2 cellular contexts compared by ENCODE assay signal in the genomic region with DNA sequence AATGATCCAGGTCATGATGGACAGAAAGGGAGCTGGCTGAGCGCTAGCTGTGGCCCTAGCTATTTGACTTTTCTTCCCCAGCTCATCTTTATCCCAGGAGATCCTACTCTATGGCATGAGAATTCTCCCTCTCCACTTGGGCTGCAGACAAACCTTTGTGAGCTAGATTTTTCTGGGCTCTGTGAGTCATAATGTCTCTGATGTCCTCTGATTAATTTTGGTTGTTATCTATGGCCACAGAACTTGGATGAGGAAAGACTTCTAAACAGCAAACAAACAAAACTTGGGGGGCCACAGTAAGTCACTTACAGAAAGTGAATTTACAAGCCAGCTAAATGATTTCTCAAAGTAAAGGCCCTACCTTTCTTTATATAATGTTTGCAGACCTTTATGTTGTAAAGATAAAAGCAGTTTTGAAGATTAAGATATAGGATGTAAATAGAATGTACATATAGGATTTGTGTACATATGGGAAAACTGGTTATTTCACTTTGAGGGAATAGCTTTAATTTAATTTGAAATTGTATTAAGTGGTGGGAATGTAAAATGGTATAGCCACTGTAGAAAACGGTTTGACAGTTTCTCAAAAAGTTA.
TF ChIP-seq lines count a peak whose summit lies in the region.

No MANE protein-coding gene starts in this region.

TF ChIP-seq in liver, 16 proteins besides CTCF, POLR2A, EP300 and RAD21:
- TF ChIP-seq MAX (IDR thresholded peaks at IDR 0.05) (no peak), EGR1 (IDR thresholded peaks at IDR 0.05; ENCODE audit: low read depth in 2 of 2) (no peak), SP1 (IDR thresholded peaks at IDR 0.05) (no peak)

TF ChIP-seq in HepG2, 621 proteins besides CTCF, POLR2A, EP300 and RAD21:
- TF ChIP-seq LBX2 (CRISPR knock-in tag; IDR thresholded peaks at IDR 0.05; ENCODE audit: borderline replicate concordance) (no peak), NFAT5 (CRISPR knock-in tag; IDR thresholded peaks at IDR 0.05) (no peak), NR3C1 (CRISPR knock-in tag; IDR thresholded peaks at IDR 0.05) (no peak), ZNF232 (CRISPR knock-in tag; IDR thresholded peaks at IDR 0.05; ENCODE audit: borderline replicate concordance) (no peak), KDM2A (CRISPR knock-in tag; IDR thresholded peaks at IDR 0.05; ENCODE audit: borderline replicate concordance, low read depth) (no peak), MTF2 (CRISPR knock-in tag; IDR thresholded peaks at IDR 0.05; ENCODE audit: borderline replicate concordance) (no peak)
- TF ChIP-seq, protein P1, sequence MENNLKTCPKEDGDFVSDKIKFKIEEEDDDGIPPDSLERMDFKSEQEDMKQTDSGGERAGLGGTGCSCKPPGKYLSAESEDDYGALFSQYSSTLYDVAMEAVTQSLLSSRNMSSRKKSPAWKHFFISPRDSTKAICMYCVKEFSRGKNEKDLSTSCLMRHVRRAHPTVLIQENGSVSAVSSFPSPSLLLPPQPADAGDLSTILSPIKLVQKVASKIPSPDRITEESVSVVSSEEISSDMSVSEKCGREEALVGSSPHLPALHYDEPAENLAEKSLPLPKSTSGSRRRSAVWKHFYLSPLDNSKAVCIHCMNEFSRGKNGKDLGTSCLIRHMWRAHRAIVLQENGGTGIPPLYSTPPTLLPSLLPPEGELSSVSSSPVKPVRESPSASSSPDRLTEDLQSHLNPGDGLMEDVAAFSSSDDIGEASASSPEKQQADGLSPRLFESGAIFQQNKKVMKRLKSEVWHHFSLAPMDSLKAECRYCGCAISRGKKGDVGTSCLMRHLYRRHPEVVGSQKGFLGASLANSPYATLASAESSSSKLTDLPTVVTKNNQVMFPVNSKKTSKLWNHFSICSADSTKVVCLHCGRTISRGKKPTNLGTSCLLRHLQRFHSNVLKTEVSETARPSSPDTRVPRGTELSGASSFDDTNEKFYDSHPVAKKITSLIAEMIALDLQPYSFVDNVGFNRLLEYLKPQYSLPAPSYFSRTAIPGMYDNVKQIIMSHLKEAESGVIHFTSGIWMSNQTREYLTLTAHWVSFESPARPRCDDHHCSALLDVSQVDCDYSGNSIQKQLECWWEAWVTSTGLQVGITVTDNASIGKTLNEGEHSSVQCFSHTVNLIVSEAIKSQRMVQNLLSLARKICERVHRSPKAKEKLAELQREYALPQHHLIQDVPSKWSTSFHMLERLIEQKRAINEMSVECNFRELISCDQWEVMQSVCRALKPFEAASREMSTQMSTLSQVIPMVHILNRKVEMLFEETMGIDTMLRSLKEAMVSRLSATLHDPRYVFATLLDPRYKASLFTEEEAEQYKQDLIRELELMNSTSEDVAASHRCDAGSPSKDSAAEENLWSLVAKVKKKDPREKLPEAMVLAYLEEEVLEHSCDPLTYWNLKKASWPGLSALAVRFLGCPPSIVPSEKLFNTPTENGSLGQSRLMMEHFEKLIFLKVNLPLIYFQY (CRISPR knock-in tag; IDR thresholded peaks at IDR 0.05; ENCODE audit: borderline replicate concordance), result no peak
- TF ChIP-seq, protein P2, sequence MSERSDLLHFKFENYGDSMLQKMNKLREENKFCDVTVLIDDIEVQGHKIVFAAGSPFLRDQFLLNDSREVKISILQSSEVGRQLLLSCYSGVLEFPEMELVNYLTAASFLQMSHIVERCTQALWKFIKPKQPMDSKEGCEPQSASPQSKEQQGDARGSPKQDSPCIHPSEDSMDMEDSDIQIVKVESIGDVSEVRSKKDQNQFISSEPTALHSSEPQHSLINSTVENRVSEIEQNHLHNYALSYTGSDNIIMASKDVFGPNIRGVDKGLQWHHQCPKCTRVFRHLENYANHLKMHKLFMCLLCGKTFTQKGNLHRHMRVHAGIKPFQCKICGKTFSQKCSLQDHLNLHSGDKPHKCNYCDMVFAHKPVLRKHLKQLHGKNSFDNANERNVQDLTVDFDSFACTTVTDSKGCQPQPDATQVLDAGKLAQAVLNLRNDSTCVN (CRISPR knock-in tag; IDR thresholded peaks at IDR 0.05; ENCODE audit: borderline replicate concordance), result no peak
- TF ChIP-seq, protein P3, sequence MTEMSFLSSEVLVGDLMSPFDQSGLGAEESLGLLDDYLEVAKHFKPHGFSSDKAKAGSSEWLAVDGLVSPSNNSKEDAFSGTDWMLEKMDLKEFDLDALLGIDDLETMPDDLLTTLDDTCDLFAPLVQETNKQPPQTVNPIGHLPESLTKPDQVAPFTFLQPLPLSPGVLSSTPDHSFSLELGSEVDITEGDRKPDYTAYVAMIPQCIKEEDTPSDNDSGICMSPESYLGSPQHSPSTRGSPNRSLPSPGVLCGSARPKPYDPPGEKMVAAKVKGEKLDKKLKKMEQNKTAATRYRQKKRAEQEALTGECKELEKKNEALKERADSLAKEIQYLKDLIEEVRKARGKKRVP (CRISPR knock-in tag; IDR thresholded peaks at IDR 0.05), result no peak
- TF ChIP-seq, protein P4, sequence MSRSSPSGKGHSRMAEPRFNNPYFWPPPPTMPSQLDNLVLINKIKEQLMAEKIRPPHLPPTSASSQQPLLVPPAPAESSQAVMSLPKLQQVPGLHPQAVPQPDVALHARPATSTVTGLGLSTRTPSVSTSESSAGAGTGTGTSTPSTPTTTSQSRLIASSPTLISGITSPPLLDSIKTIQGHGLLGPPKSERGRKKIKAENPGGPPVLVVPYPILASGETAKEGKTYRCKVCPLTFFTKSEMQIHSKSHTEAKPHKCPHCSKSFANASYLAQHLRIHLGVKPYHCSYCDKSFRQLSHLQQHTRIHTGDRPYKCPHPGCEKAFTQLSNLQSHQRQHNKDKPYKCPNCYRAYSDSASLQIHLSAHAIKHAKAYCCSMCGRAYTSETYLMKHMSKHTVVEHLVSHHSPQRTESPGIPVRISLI (CRISPR knock-in tag; IDR thresholded peaks at IDR 0.05; ENCODE audit: borderline replicate concordance), result no peak
